Comparison of ENCODE assay signal across 8 cellular contexts in genomic region chr2:99066075-99066557, GRCh38.
A peak's percentile ranks its signal among the peaks of the same experiment; 100 is the strongest.
DNase-seq lines count a peak whose midpoint lies in the region; ATAC-seq and TF ChIP-seq lines count a peak whose summit lies in the region.

No MANE protein-coding gene starts in this region.

- H3K36me3 Mint-ChIP-seq in Caco-2 (ENCODE audit: insufficient read depth, unreplicated experiment) (no peaks in the 10 kb centered on the region), mesothelial cell of epicardium (no peaks in the 10 kb centered on the region)
- no peaks in the 10 kb centered on the region for H3K36me3 Mint-ChIP-seq in activated naive CD8-positive, alpha-beta T cell treated with anti-CD3 and anti-CD28 coated beads, Interleukin-2, amount 50 U/mL, for 24 hours (ENCODE audit: low read depth)
- H3K36me3 Mint-ChIP-seq in stimulated activated effector memory CD8-positive, alpha-beta T cell treated with anti-CD3 and anti-CD28 coated beads, Interleukin-12 subunit alpha, Interleukin-12 subunit beta, amount 100 ng/mL, for 72 hours = no peaks in the 10 kb centered on the region

- no peaks in the 10 kb centered on the region for H3K27me3 ChIP-seq in Caco-2 (replicated peaks; ENCODE audit: control insufficient read depth, insufficient read depth, low read length)

- POLR2A ChIA-PET in Caco-2 (lab: Charles Lee) = no interaction called here

- CTCF ChIA-PET in Caco-2 (lab: Charles Lee) = interaction anchor here (0.9 to 1.9 kb wide), 5 partner anchors 75 to 497 kb away, joined by 3 to 21 read pairs (median 4); no protein-coding TSS in a partner anchor

- no peaks in the 10 kb centered on the region for H3K36me3 ChIP-seq in Caco-2 (ENCODE audit: control insufficient read depth, insufficient read depth, low read length)

- H3K4me3 Mint-ChIP-seq in Caco-2 (ENCODE audit: unreplicated experiment) (no peak overlapping the region), mesothelial cell of epicardium (no peak overlapping the region)
- H3K4me3 Mint-ChIP-seq in activated naive CD8-positive, alpha-beta T cell treated with anti-CD3 and anti-CD28 coated beads, Interleukin-2, amount 50 U/mL, for 24 hours = no peak overlapping the region
- H3K4me3 Mint-ChIP-seq in stimulated activated effector memory CD8-positive, alpha-beta T cell treated with anti-CD3 and anti-CD28 coated beads, Interleukin-12 subunit alpha, Interleukin-12 subunit beta, amount 100 ng/mL, for 72 hours = no peak overlapping the region

- intact Hi-C loops in Caco-2 (cut with micrococcal nuclease; ENCODE audit: unreplicated experiment) (loop anchor here (1.0 to 10.0 kb wide), 5 partner anchors 121 to 434 kb away; no protein-coding TSS in a partner anchor), left ventricle myocardium superior (cut with micrococcal nuclease) (no loop called here)

- BruUV-seq in Caco-2 (replicated peaks; lab: Mats Ljungman, UMichigan) = no TSS peak

- H3K4me1 Mint-ChIP-seq in Caco-2 (ENCODE audit: low read depth, unreplicated experiment) = no peaks in the 10 kb centered on the region
- H3K4me1 Mint-ChIP-seq in activated naive CD8-positive, alpha-beta T cell treated with anti-CD3 and anti-CD28 coated beads, Interleukin-2, amount 50 U/mL, for 24 hours = no peaks in the 10 kb centered on the region
- H3K4me1 Mint-ChIP-seq in stimulated activated effector memory CD8-positive, alpha-beta T cell treated with anti-CD3 and anti-CD28 coated beads, Interleukin-12 subunit alpha, Interleukin-12 subunit beta, amount 100 ng/mL, for 72 hours = no peaks in the 10 kb centered on the region
- H3K4me1 Mint-ChIP-seq in mesothelial cell of epicardium = no peaks in the 10 kb centered on the region

- H3K9me3 Mint-ChIP-seq in Caco-2 (ENCODE audit: unreplicated experiment) (no peaks in the 10 kb centered on the region), mesothelial cell of epicardium (no peaks in the 10 kb centered on the region)
- H3K9me3 Mint-ChIP-seq in activated naive CD8-positive, alpha-beta T cell treated with anti-CD3 and anti-CD28 coated beads, Interleukin-2, amount 50 U/mL, for 24 hours = no peaks in the 10 kb centered on the region
- H3K9me3 Mint-ChIP-seq in stimulated activated effector memory CD8-positive, alpha-beta T cell treated with anti-CD3 and anti-CD28 coated beads, Interleukin-12 subunit alpha, Interleukin-12 subunit beta, amount 100 ng/mL, for 72 hours = no peaks in the 10 kb centered on the region

- no peak overlapping the region for H3K4me3 ChIP-seq in Caco-2 (ENCODE audit: low read depth, low read length)

- ATAC-seq in GM19043 (IDR thresholded peaks at IDR 0.05; ENCODE audit: low read depth, unreplicated experiment) (peak; percentile 50), HG03108 (IDR thresholded peaks at IDR 0.05; ENCODE audit: unreplicated experiment) (peak; percentile 29), left ventricle myocardium superior (peak; percentile 27)
- peak; percentile 35 for ATAC-seq in activated naive CD8-positive, alpha-beta T cell treated with anti-CD3 and anti-CD28 coated beads, Interleukin-2, amount 50 U/mL, for 24 hours
- ATAC-seq in stimulated activated effector memory CD8-positive, alpha-beta T cell treated with anti-CD3 and anti-CD28 coated beads, Interleukin-12 subunit alpha, Interleukin-12 subunit beta, amount 100 ng/mL, for 72 hours = peak; percentile 68

- H3K27ac Mint-ChIP-seq in Caco-2 (ENCODE audit: unreplicated experiment) (no peak overlapping the region), mesothelial cell of epicardium (no peak overlapping the region)
- no peak overlapping the region for H3K27ac Mint-ChIP-seq in activated naive CD8-positive, alpha-beta T cell treated with anti-CD3 and anti-CD28 coated beads, Interleukin-2, amount 50 U/mL, for 24 hours
- H3K27ac Mint-ChIP-seq in stimulated activated effector memory CD8-positive, alpha-beta T cell treated with anti-CD3 and anti-CD28 coated beads, Interleukin-12 subunit alpha, Interleukin-12 subunit beta, amount 100 ng/mL, for 72 hours = no peak overlapping the region

- H3K9me3 ChIP-seq in Caco-2 = no peaks in the 10 kb centered on the region

- peak; percentile 28 to 62 for TF ChIP-seq CTCF in Caco-2 (IDR thresholded peaks at IDR 0.05; ENCODE audit: insufficient read depth in 1 of 2, low read depth in 1 of 2, low read length in 1 of 2, severe bottlenecking in 1 of 2, unreplicated experiment in 1 of 2)
- no peak for TF ChIP-seq CTCF in mesothelial cell of epicardium (IDR thresholded peaks at IDR 0.05; ENCODE audit: unreplicated experiment)

- no peaks in the 10 kb centered on the region for H3K4me1 ChIP-seq in Caco-2

- H3K27me3 Mint-ChIP-seq in Caco-2 (ENCODE audit: insufficient read depth, unreplicated experiment) = no peaks in the 10 kb centered on the region
- no peaks in the 10 kb centered on the region for H3K27me3 Mint-ChIP-seq in activated naive CD8-positive, alpha-beta T cell treated with anti-CD3 and anti-CD28 coated beads, Interleukin-2, amount 50 U/mL, for 24 hours
- peaks cover 5% of the 10 kb centered on the region for H3K27me3 Mint-ChIP-seq in mesothelial cell of epicardium (ENCODE audit: low read depth)

- DNase-seq in Caco-2 = peak in 1 of 2 experiments; percentile 43
- peak; percentile 89 for DNase-seq in NCI-H2107 treated with DMSO at 0.1 percent for 48 hours (lab: John Stamatoyannopoulos, UW; ENCODE audit: unreplicated experiment)
- no peak for DNase-seq in activated naive CD8-positive, alpha-beta T cell treated with anti-CD3 and anti-CD28 coated beads, Interleukin-2, amount 50 U/mL, for 24 hours
- no peak for DNase-seq in left ventricle myocardium superior
- no peak for DNase-seq in stimulated activated effector memory CD8-positive, alpha-beta T cell treated with anti-CD3 and anti-CD28 coated beads, Interleukin-12 subunit alpha, Interleukin-12 subunit beta, amount 100 ng/mL, for 72 hours (ENCODE audit: low spot score in 2 of 2)
- DNase-seq in mesothelial cell of epicardium (ENCODE audit: low spot score in 2 of 2, unreplicated experiment in 2 of 2) = no peak
